In the genomic region with DNA sequence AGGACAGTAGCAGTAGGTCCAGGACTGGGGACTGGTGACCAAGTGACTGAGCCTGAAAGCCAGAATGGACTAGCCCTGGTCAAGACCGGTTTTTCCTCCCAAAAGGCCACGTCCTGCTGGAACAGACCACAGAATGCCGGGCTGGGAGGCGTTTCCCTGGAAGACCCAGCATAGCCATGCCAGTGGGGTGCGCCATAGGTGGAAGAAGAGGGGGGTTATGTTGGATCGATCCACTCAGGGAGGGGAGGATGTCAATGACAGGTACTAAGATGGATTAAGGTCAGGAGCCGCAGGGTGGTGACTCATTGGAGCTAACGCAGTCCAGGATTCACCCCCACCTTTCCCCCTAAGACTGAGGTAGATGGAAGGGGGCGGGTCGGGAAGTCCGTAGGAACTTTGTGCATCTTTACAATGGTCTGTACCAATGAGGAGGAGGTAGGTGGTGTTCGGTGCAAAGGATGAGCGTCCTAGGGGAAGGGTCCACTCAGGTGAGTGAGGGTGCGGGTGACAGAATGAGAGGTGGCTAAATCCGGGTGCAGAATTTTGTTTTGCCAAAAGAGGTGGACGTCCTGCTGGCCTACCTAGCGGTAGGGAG, we compare ENCODE assay signal across 2 cellular contexts.
A peak's percentile ranks its signal among the peaks of the same experiment; 100 is the strongest.
TF ChIP-seq lines count a peak whose summit lies in the region.

No MANE protein-coding gene starts in this region.

TF ChIP-seq in HCT116, 20 proteins besides CTCF, POLR2A, EP300 and RAD21:
- no peak for TF ChIP-seq SRF (IDR thresholded peaks at IDR 0.05; ENCODE audit: low read depth)
- TF ChIP-seq YY1 (IDR thresholded peaks at IDR 0.05; ENCODE audit: extremely low read depth, insufficient replicate concordance, low read depth, low read length) = no peak
- no peak for TF ChIP-seq REST (IDR thresholded peaks at IDR 0.05; ENCODE audit: low read depth)
- no peak for TF ChIP-seq ELF1 (IDR thresholded peaks at IDR 0.05; ENCODE audit: borderline replicate concordance, low read depth)
- TF ChIP-seq JUND (IDR thresholded peaks at IDR 0.05) = peak; percentile 73
- TF ChIP-seq SP1 (IDR thresholded peaks at IDR 0.05; ENCODE audit: low read depth) = peak; percentile 42
- TF ChIP-seq EGR1 (IDR thresholded peaks at IDR 0.05; ENCODE audit: low read depth) = no peak
- TF ChIP-seq ZBTB33 (IDR thresholded peaks at IDR 0.05; ENCODE audit: extremely low read depth, insufficient replicate concordance, low read length) = no peak
- peak; percentile 50; the same call in 1 of the 2 replicates for TF ChIP-seq FOSL1 (IDR thresholded peaks at IDR 0.05; ENCODE audit: low read depth)
- TF ChIP-seq, protein P1, sequence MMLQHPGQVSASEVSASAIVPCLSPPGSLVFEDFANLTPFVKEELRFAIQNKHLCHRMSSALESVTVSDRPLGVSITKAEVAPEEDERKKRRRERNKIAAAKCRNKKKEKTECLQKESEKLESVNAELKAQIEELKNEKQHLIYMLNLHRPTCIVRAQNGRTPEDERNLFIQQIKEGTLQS (IDR thresholded peaks at IDR 0.05) = no peak
- TF ChIP-seq EZH2phosphoT487 (IDR thresholded peaks at IDR 0.05; ENCODE audit: borderline replicate concordance) = no peak
- no peak for TF ChIP-seq SIN3A (IDR thresholded peaks at IDR 0.05; ENCODE audit: low read depth)
TF ChIP-seq in HCT116: peak in this region for 3.

TF ChIP-seq in GM12878, 131 proteins besides CTCF, POLR2A, EP300 and RAD21:
- no peak for TF ChIP-seq MLLT1 (IDR thresholded peaks at IDR 0.05)
- TF ChIP-seq, protein P2, sequence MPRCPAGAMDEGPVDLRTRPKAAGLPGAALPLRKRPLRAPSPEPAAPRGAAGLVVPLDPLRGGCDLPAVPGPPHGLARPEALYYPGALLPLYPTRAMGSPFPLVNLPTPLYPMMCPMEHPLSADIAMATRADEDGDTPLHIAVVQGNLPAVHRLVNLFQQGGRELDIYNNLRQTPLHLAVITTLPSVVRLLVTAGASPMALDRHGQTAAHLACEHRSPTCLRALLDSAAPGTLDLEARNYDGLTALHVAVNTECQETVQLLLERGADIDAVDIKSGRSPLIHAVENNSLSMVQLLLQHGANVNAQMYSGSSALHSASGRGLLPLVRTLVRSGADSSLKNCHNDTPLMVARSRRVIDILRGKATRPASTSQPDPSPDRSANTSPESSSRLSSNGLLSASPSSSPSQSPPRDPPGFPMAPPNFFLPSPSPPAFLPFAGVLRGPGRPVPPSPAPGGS (IDR thresholded peaks at IDR 0.05; ENCODE audit: borderline replicate concordance, insufficient read depth, low read depth, low read length, poor library complexity, severe bottlenecking) = peak; percentile 11
- peak; percentile 67 for TF ChIP-seq POLR2AphosphoS5 (IDR thresholded peaks at IDR 0.05; ENCODE audit: low read length)
- TF ChIP-seq POU2F2 (IDR thresholded peaks at IDR 0.05; ENCODE audit: borderline replicate concordance, low read depth, low read length) = peak; percentile 2; the same call in 1 of the 3 replicates
- 0 out of 2 replicates have a peak, but pooled peaks have one; percentile 6 for TF ChIP-seq MTA3 (IDR thresholded peaks at IDR 0.05; ENCODE audit: borderline replicate concordance, low read length)
